Comparison of ENCODE assay signal across 10 cellular contexts in genomic region chr7:5636446-5636835, GRCh38. TPM values are rescaled to one million over a fixed set of nuclear protein-coding genes. Genes with fewer than 3 reads are reported as not detected.
DNase-seq lines count a peak whose midpoint lies in the region; ATAC-seq and TF ChIP-seq lines count a peak whose summit lies in the region.
"Had no signal": no experiment of that assay in that cellular context is flagged by ENCODE, and none has a peak within 500 bp of the region (broad histone marks: within the 10 kb centered on the region; RNA-seq: fewer than 3 reads in every experiment).

No MANE protein-coding gene starts in this region.

- H3K27ac Mint-ChIP-seq in neural crest cell (ENCODE audit: unreplicated experiment) = peak overlapping the region; percentile 97
- no peak overlapping the region for H3K27ac Mint-ChIP-seq in activated T-helper 2 cell treated with anti-CD3 and anti-CD28 coated beads, Interferon-gamma antibody, Interleukin-2, Interleukin-4, amounts not matched to agents 10 μg/mL and 5 μg/mL and 100 μg/mL, durations not matched to agents 14 hours and 24 hours and 36 hours

- intact Hi-C loops in PC-3 (cut with micrococcal nuclease) = no loop called here
- intact Hi-C loops in activated T-helper 2 cell treated with anti-CD3 and anti-CD28 coated beads, Interferon-gamma antibody, Interleukin-2, Interleukin-4, amounts not matched to agents 10 μg/mL and 5 μg/mL and 100 μg/mL, durations not matched to agents 14 hours and 24 hours and 36 hours (cut with micrococcal nuclease) = no loop called here

- peak overlapping the region; percentile 49 for H3K27ac ChIP-seq in AG04450 (ENCODE audit: low read depth, low read length)
- H3K27ac ChIP-seq in PC-3 (ENCODE audit: low read length) = peak overlapping the region; percentile 40
- peak overlapping the region; percentile 58 for H3K27ac ChIP-seq in fibroblast of lung (ENCODE audit: insufficient read depth, low read length)

- no peaks in the 10 kb centered on the region for H3K27me3 Mint-ChIP-seq in neural crest cell (ENCODE audit: low read depth)
- H3K27me3 Mint-ChIP-seq in activated T-helper 2 cell treated with anti-CD3 and anti-CD28 coated beads, Interferon-gamma antibody, Interleukin-2, Interleukin-4, amounts not matched to agents 10 μg/mL and 5 μg/mL and 100 μg/mL, durations not matched to agents 14 hours and 24 hours and 36 hours (ENCODE audit: low read depth) = no peaks in the 10 kb centered on the region

- H3K36me3 Mint-ChIP-seq in neural crest cell (ENCODE audit: low read depth) = peaks cover 4% of the 10 kb centered on the region
- H3K36me3 Mint-ChIP-seq in activated T-helper 2 cell treated with anti-CD3 and anti-CD28 coated beads, Interferon-gamma antibody, Interleukin-2, Interleukin-4, amounts not matched to agents 10 μg/mL and 5 μg/mL and 100 μg/mL, durations not matched to agents 14 hours and 24 hours and 36 hours (ENCODE audit: low read depth) = peaks cover 47% of the 10 kb centered on the region

- no peaks in the 10 kb centered on the region for H3K9me2 ChIP-seq in PC-3 (replicated peaks; ENCODE audit: low read length)

- H3K27me3 ChIP-seq in AG04450 (ENCODE audit: control insufficient read depth, insufficient read depth, low read length) (no peaks in the 10 kb centered on the region), PC-3 (ENCODE audit: low read length) (no peaks in the 10 kb centered on the region), fibroblast of lung (ENCODE audit: control insufficient read depth, insufficient read depth, low read length) (no peaks in the 10 kb centered on the region)

- TF ChIP-seq CTCF in AG04450 (IDR thresholded peaks at IDR 0.05; ENCODE audit: low read depth, low read length) = no peak
- TF ChIP-seq CTCF in PC-3 (conservative IDR thresholded peaks at IDR 0.05; ENCODE audit: low read depth, low read length) = no peak
- TF ChIP-seq CTCF in fibroblast of lung (conservative IDR thresholded peaks at IDR 0.05 in 1 of 2, IDR thresholded peaks at IDR 0.05 in 1 of 2; ENCODE audit: low read depth in 1 of 2, low read length in 2 of 2) = no peak
- no peak for TF ChIP-seq CTCF in neural crest cell (conservative IDR thresholded peaks at IDR 0.05)

- no peak for DNase-seq in AG04450 (ENCODE audit: low read depth, low spot score)
- no peak for DNase-seq in PC-3
- peak in 1 of 2 donors; percentile 23 for DNase-seq in fibroblast of lung (ENCODE audit: low read depth in 2 of 2)
- no peak for DNase-seq in neural crest cell (ENCODE audit: low read depth, low spot score)
- DNase-seq in GF-D8 (lab: John Stamatoyannopoulos, UW) = no peak
- DNase-seq in activated T-helper 2 cell treated with anti-CD3 and anti-CD28 coated beads, Interferon-gamma antibody, Interleukin-2, Interleukin-4, amounts not matched to agents 10 μg/mL and 5 μg/mL and 100 μg/mL, durations not matched to agents 14 hours and 24 hours and 36 hours (ENCODE audit: low spot score) = no peak
- no peak for DNase-seq in activated CD8-positive, alpha-beta memory T cell treated with anti-CD3 and anti-CD28 coated beads, Interleukin-2, amount 50 U/mL, for 4 hours
- DNase-seq: NCI-H187 treated with DMSO at 0.1 percent for 48 hours, T-helper 9 cell had no signal

- H3K36me3 ChIP-seq in PC-3 (ENCODE audit: low read depth, low read length) (peaks cover 23% of the 10 kb centered on the region), fibroblast of lung (ENCODE audit: control insufficient read depth, insufficient read depth, low read length) (peaks cover 6% of the 10 kb centered on the region)

- H4K20me1 ChIP-seq in PC-3 (ENCODE audit: low read length) (no peaks in the 10 kb centered on the region), fibroblast of lung (ENCODE audit: control insufficient read depth, extremely low read depth, insufficient read depth, low read length) (no peaks in the 10 kb centered on the region)

- H3K4me2 ChIP-seq in PC-3 (ENCODE audit: low read length) (no peak overlapping the region), fibroblast of lung (ENCODE audit: extremely low read depth, insufficient read depth, low read length) (peak overlapping the region; percentile 70)

- POLR2A ChIA-PET in AG04450 (lab: Yijun Ruan, JAX) = no interaction called here
- POLR2A ChIA-PET in PC-3 (lab: Charles Lee; ENCODE audit: unreplicated experiment) = no interaction called here

- H3K9ac ChIP-seq in PC-3 (ENCODE audit: low read length) (0 out of 2 replicates have a peak overlapping the region, but pooled peaks have one; percentile 6), fibroblast of lung (ENCODE audit: insufficient read depth, low read length) (no peak overlapping the region)

- BruUV-seq in PC-3 (replicated peaks; lab: Mats Ljungman, UMichigan) = no TSS peak

- no peaks in the 10 kb centered on the region for H3K79me2 ChIP-seq in PC-3 (ENCODE audit: low read length)
- peaks cover 2% of the 10 kb centered on the region for H3K79me2 ChIP-seq in fibroblast of lung (ENCODE audit: control insufficient read depth, insufficient read depth, low read length)

- ATAC-seq in PC-3 (no peak), HG03108 (IDR thresholded peaks at IDR 0.05; ENCODE audit: unreplicated experiment) (no peak)

- no peak overlapping the region for H3K4me3 ChIP-seq in AG04450 (ENCODE audit: low read depth, low read length)
- no peak overlapping the region for H3K4me3 ChIP-seq in PC-3 (ENCODE audit: low read length)
- no peak overlapping the region for H3K4me3 ChIP-seq in fibroblast of lung (replicated peaks in 1 of 4; ENCODE audit: control extremely low read depth in 1 of 4, insufficient read depth in 1 of 4, low read depth in 3 of 4, low read length in 4 of 4)

- no peaks in the 10 kb centered on the region for H3K9me3 Mint-ChIP-seq in neural crest cell
- no peaks in the 10 kb centered on the region for H3K9me3 Mint-ChIP-seq in activated T-helper 2 cell treated with anti-CD3 and anti-CD28 coated beads, Interferon-gamma antibody, Interleukin-2, Interleukin-4, amounts not matched to agents 10 μg/mL and 5 μg/mL and 100 μg/mL, durations not matched to agents 14 hours and 24 hours and 36 hours

- H2AFZ ChIP-seq in PC-3 (ENCODE audit: low read length) = no peak overlapping the region
- H2AFZ ChIP-seq in fibroblast of lung (ENCODE audit: low read length) = no peak overlapping the region

- no peaks in the 10 kb centered on the region for H3F3A ChIP-seq in PC-3 (ENCODE audit: low read length, unreplicated experiment)

- H3K9me3 ChIP-seq in AG04450 (ENCODE audit: control insufficient read depth, insufficient read depth, low read length) (no peaks in the 10 kb centered on the region), PC-3 (ENCODE audit: low read length) (no peaks in the 10 kb centered on the region), fibroblast of lung (ENCODE audit: control insufficient read depth, insufficient read depth, low read depth, low read length) (no peaks in the 10 kb centered on the region)

- H3K4me3 Mint-ChIP-seq in neural crest cell = peak overlapping the region; percentile 58
- H3K4me3 Mint-ChIP-seq in activated T-helper 2 cell treated with anti-CD3 and anti-CD28 coated beads, Interferon-gamma antibody, Interleukin-2, Interleukin-4, amounts not matched to agents 10 μg/mL and 5 μg/mL and 100 μg/mL, durations not matched to agents 14 hours and 24 hours and 36 hours (ENCODE audit: low read depth) = no peak overlapping the region

- H3K4me1 Mint-ChIP-seq in neural crest cell = peaks cover 68% of the 10 kb centered on the region
- H3K4me1 Mint-ChIP-seq in activated T-helper 2 cell treated with anti-CD3 and anti-CD28 coated beads, Interferon-gamma antibody, Interleukin-2, Interleukin-4, amounts not matched to agents 10 μg/mL and 5 μg/mL and 100 μg/mL, durations not matched to agents 14 hours and 24 hours and 36 hours (ENCODE audit: low read depth) = peaks cover 7% of the 10 kb centered on the region

- peaks cover 16% of the 10 kb centered on the region for H3K4me1 ChIP-seq in PC-3 (ENCODE audit: insufficient read depth, low read length)
- H3K4me1 ChIP-seq in fibroblast of lung (ENCODE audit: control insufficient read depth, extremely low read depth, insufficient read depth, low read length) = peaks cover 35% of the 10 kb centered on the region

- CTCF ChIA-PET in AG04450 (lab: Charles Lee) (interaction anchor here (1.1 to 2.4 kb wide), 4 partner anchors 11 to 142 kb away, joined by 3 to 14 read pairs (median 6); no protein-coding TSS in a partner anchor), PC-3 (lab: Charles Lee) (interaction anchor here (1.0 kb wide), 1 partner anchor 29 kb away, joined by 4 read pairs; no protein-coding TSS in a partner anchor)

RNA-seq across cellular contexts. Expression of gene FSCN1, which starts 43.8 kb away (rescaled TPM):
- polyA plus RNA-seq in AG04450 (2011; rRNA removed) = 108 and 151 TPM in 2 replicates
- 90.4 and 104 TPM in 2 replicates for polyA minus RNA-seq in AG04450 (2011; rRNA and poly(A)+ RNA removed)
- 318 and 403 TPM in 2 replicates for total RNA-seq in PC-3 (2014; rRNA removed)
- 104 and 105 TPM in 2 replicates for total RNA-seq in fibroblast of lung
- polyA plus RNA-seq in fibroblast of lung = 96.2 and 127 TPM in 2 replicates
- 203 and 314 TPM in 2 replicates for polyA plus RNA-seq in fibroblast of lung (2012)
- 154 and 164 TPM in 2 replicates for polyA minus RNA-seq in fibroblast of lung (ENCODE audit: low replicate concordance)
- total RNA-seq in neural crest cell = 398 and 416 TPM in 2 replicates
- total RNA-seq in activated T-helper 2 cell treated with anti-CD3 and anti-CD28 coated beads, Interferon-gamma antibody, Interleukin-2, Interleukin-4, amounts not matched to agents 10 μg/mL and 5 μg/mL and 100 μg/mL, durations not matched to agents 14 hours and 24 hours and 36 hours = 30.3 and 30.7 TPM in 2 replicates
